Comparison of ENCODE assay signal across 15 cellular contexts in the genomic region with DNA sequence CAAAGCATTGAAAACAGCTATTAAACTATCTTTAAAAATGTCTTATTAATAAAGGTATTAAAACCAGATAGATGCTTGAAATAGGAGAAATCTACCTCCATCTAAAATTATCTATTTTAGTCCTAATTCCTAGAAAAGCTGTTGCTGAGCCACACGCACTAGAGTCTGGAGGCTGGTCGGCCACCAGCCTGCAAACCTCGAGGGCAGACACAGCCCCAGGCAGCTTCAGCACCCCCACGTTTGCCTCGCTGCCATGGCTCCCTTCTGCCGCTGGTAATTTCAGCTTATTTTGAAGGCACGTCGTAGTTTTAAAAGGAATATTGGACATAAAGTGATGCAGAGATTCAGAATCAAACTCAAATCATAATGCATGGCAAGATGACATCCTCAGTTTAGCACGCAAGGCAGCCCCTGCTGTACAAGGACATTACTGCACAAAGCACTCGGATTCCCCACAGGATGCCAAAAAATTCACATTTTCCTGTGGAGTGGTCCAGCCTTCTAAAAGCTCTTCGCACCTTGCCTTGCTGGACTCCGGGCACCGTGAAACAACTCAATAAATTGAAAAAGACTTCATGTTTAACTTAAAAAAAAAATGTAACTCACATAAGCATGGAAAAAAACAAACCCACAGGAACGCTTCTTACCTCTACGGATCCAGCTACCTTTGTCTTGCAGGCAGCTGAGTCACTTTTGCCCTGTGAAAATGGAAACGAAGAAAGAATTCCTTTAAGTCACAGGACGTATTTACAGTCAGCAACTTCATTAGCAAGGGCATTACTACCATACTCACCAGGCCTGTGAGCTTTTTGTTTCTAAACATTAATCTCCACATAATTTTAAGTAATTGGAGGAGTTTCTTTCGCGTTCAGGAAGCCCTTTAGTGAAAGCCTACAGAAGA.
A peak's percentile ranks its signal among the peaks of the same experiment; 100 is the strongest.
DNase-seq lines count a peak whose midpoint lies in the region; ATAC-seq and TF ChIP-seq lines count a peak whose summit lies in the region.
"Had no signal": no experiment of that assay in that cellular context is flagged by ENCODE, and none has a peak within 500 bp of the region (broad histone marks: within the 10 kb centered on the region; RNA-seq: fewer than 3 reads in every experiment).

No MANE protein-coding gene starts in this region.

- H3K27ac Mint-ChIP-seq in endothelial cell (ENCODE audit: unreplicated experiment) = no peak overlapping the region
- no peak overlapping the region for H3K27ac Mint-ChIP-seq in neural crest cell (ENCODE audit: unreplicated experiment)
- H3K27ac Mint-ChIP-seq: activated T-cell treated with anti-CD3 and anti-CD28 coated beads, Interleukin-2, amount 50 U/mL, for 72 hours had no signal

- H3K79me2 ChIP-seq in DND-41 (ENCODE audit: insufficient read depth, low read length) = no peaks in the 10 kb centered on the region
- no peaks in the 10 kb centered on the region for H3K79me2 ChIP-seq in Loucy (ENCODE audit: insufficient read depth, low read length)
- H3K79me2 ChIP-seq in Karpas-422 (ENCODE audit: low read length) = no peaks in the 10 kb centered on the region

- H4K20me1 ChIP-seq in DND-41 (ENCODE audit: insufficient read depth, low read length) (no peaks in the 10 kb centered on the region), Loucy (ENCODE audit: insufficient read depth, low read length, poor library complexity, severe bottlenecking) (no peaks in the 10 kb centered on the region), Karpas-422 (ENCODE audit: insufficient read depth, low read depth, low read length) (no peaks in the 10 kb centered on the region)

- H3K36me3 ChIP-seq in DND-41 (ENCODE audit: insufficient read depth, low read length) (no peaks in the 10 kb centered on the region), Loucy (ENCODE audit: insufficient read depth, low read length) (no peaks in the 10 kb centered on the region), Karpas-422 (ENCODE audit: insufficient read depth, low read length) (no peaks in the 10 kb centered on the region)
- H3K36me3 ChIP-seq: thyroid gland had no signal

- H3K4me1 Mint-ChIP-seq in endothelial cell (ENCODE audit: unreplicated experiment) (peaks cover under 1% of the 10 kb centered on the region), neural crest cell (peaks cover 17% of the 10 kb centered on the region)

- no peaks in the 10 kb centered on the region for H3F3A ChIP-seq in Loucy (ENCODE audit: low read depth)

- DNase-seq in DND-41 = no peak
- peak; percentile 4 for DNase-seq in endothelial cell (ENCODE audit: low spot score)
- no peak for DNase-seq in neural crest cell (ENCODE audit: low read depth, low spot score)
- DNase-seq in Karpas-422 = no peak
- no peak for DNase-seq in activated naive CD4-positive, alpha-beta T cell treated with anti-CD3 and anti-CD28 coated beads, Interleukin-2, amount 50 U/mL, for 16 hours
- DNase-seq: activated CD4-positive, alpha-beta T cell treated with anti-CD3 and anti-CD28 coated beads for 1 hour; activated T-cell treated with anti-CD3 and anti-CD28 coated beads, Interleukin-2, amount 50 U/mL, for 72 hours; body of pancreas; DMS153; hypothalamus; NCI-H2107; NK-92 treated with Interleukin-12 subunit alpha and Interleukin-12 subunit beta, amount 100 ng/mL, for 24 hours; thyroid gland had no signal

- H3K9me3 Mint-ChIP-seq in endothelial cell (ENCODE audit: unreplicated experiment) = no peaks in the 10 kb centered on the region
- no peaks in the 10 kb centered on the region for H3K9me3 Mint-ChIP-seq in neural crest cell
- H3K9me3 Mint-ChIP-seq: activated T-cell treated with anti-CD3 and anti-CD28 coated beads, Interleukin-2, amount 50 U/mL, for 72 hours had no signal

- H3K4me3 ChIP-seq in DND-41 (ENCODE audit: low read depth in 1 of 2, low read length in 2 of 2) = no peak overlapping the region
- no peak overlapping the region for H3K4me3 ChIP-seq in Loucy (ENCODE audit: low read length, poor library complexity, severe bottlenecking)
- H3K4me3 ChIP-seq in Karpas-422 (ENCODE audit: low read length) = no peak overlapping the region
- H3K4me3 ChIP-seq: body of pancreas, thyroid gland had no signal

- no peak overlapping the region for H3K9ac ChIP-seq in DND-41 (ENCODE audit: low read depth, low read length)
- no peak overlapping the region for H3K9ac ChIP-seq in Loucy (ENCODE audit: low read depth, low read length, poor library complexity, severe bottlenecking)
- no peak overlapping the region for H3K9ac ChIP-seq in Karpas-422 (ENCODE audit: low read length)

- ATAC-seq in DND-41 (ENCODE audit: insufficient read depth, low read depth) (no peak), GM18858 (IDR thresholded peaks at IDR 0.05; ENCODE audit: unreplicated experiment) (no peak)
- ATAC-seq: activated T-cell treated with anti-CD3 and anti-CD28 coated beads, Interleukin-2, amount 50 U/mL, for 72 hours; body of pancreas had no signal

- TF ChIP-seq CTCF in DND-41 (IDR thresholded peaks at IDR 0.05; ENCODE audit: borderline replicate concordance, extremely low read depth, low read length, poor library complexity, severe bottlenecking) (peak; percentile 10), Loucy (conservative IDR thresholded peaks at IDR 0.05; ENCODE audit: low read length) (peak; percentile 41; the same call in 1 of the 2 replicates), endothelial cell (IDR thresholded peaks at IDR 0.05; ENCODE audit: unreplicated experiment) (peak; percentile 26), neural crest cell (conservative IDR thresholded peaks at IDR 0.05) (peak; percentile 35)

- H3K9me2 ChIP-seq in Loucy (replicated peaks; ENCODE audit: low read depth, low read length) (no peaks in the 10 kb centered on the region), Karpas-422 (replicated peaks; ENCODE audit: insufficient read depth, low read length) (no peaks in the 10 kb centered on the region)

- H3K27me3 ChIP-seq in DND-41 (ENCODE audit: insufficient read depth, low read length, poor library complexity) (peaks cover 2% of the 10 kb centered on the region), Loucy (ENCODE audit: insufficient read depth, low read length, poor library complexity, severe bottlenecking) (no peaks in the 10 kb centered on the region), Karpas-422 (ENCODE audit: low read length) (no peaks in the 10 kb centered on the region)
- H3K27me3 ChIP-seq: body of pancreas, thyroid gland had no signal

- H3K27ac ChIP-seq in DND-41 (ENCODE audit: low read length) = no peak overlapping the region
- no peak overlapping the region for H3K27ac ChIP-seq in Karpas-422 (ENCODE audit: low read length)
- H3K27ac ChIP-seq: body of pancreas, thyroid gland had no signal

- H3K4me1 ChIP-seq in DND-41 (ENCODE audit: insufficient read depth, low read length) (no peaks in the 10 kb centered on the region), Loucy (ENCODE audit: insufficient read depth, low read length, poor library complexity, severe bottlenecking) (peaks cover 5% of the 10 kb centered on the region), Karpas-422 (ENCODE audit: low read length) (peaks cover 4% of the 10 kb centered on the region; the same call in 1 of the 2 replicates)
- H3K4me1 ChIP-seq: body of pancreas, thyroid gland had no signal

- H3K9me3 ChIP-seq in DND-41 (ENCODE audit: insufficient read depth, low read length, severe bottlenecking) (no peaks in the 10 kb centered on the region), Loucy (ENCODE audit: insufficient read depth, low read depth, low read length) (no peaks in the 10 kb centered on the region), Karpas-422 (ENCODE audit: low read length) (no peaks in the 10 kb centered on the region)
- H3K9me3 ChIP-seq: body of pancreas, thyroid gland had no signal

- H3K4me3 Mint-ChIP-seq in endothelial cell (ENCODE audit: unreplicated experiment) (no peak overlapping the region), neural crest cell (no peak overlapping the region)
- H3K4me3 Mint-ChIP-seq: activated T-cell treated with anti-CD3 and anti-CD28 coated beads, Interleukin-2, amount 50 U/mL, for 72 hours had no signal

- no peak overlapping the region for H3K4me2 ChIP-seq in DND-41 (ENCODE audit: insufficient read depth, low read length)
- no peak overlapping the region for H3K4me2 ChIP-seq in Loucy (ENCODE audit: low read depth, low read length, poor library complexity, severe bottlenecking)
- no peak overlapping the region for H3K4me2 ChIP-seq in Karpas-422 (ENCODE audit: low read depth, low read length, poor library complexity, severe bottlenecking)

- H3K27me3 Mint-ChIP-seq in endothelial cell (ENCODE audit: unreplicated experiment) (peaks cover 2% of the 10 kb centered on the region), neural crest cell (ENCODE audit: low read depth) (no peaks in the 10 kb centered on the region)

- H3K36me3 Mint-ChIP-seq in endothelial cell (ENCODE audit: low read depth, unreplicated experiment) (no peaks in the 10 kb centered on the region), neural crest cell (ENCODE audit: low read depth) (no peaks in the 10 kb centered on the region)

- H2AFZ ChIP-seq in DND-41 (ENCODE audit: low read depth, low read length) (no peak overlapping the region), Loucy (ENCODE audit: low read length) (no peak overlapping the region), Karpas-422 (ENCODE audit: low read length) (no peak overlapping the region)
